Comparison of ENCODE assay signal across 13 cellular contexts in the genomic region with DNA sequence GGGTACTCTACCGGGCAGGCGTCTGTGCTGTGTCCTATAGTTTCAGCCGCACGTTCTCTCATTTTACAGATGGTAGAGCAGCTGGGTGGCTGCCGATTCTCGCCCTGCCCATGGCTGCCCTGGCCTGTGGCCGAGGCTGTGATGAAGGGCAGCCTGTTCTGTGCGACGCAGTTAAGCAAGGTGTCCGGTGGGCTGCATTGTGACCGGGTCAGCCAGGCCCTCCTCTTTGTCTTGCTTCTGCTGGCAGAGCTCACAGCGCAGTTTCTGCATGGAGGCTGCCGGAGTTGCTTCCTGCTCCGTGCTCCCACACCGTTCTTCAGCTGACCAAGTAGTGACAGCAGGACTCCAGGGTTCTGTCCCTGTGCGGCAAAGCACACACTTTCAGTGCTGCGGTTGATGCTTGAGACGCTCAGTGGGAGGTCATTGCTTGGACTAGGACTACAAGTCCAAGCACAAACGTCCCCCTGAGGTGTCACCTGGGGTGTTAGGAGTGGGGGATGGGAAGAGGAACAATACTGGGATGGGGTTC. TPM values are rescaled to one million over a fixed set of nuclear protein-coding genes. Genes with fewer than 3 reads are reported as not detected.
DNase-seq lines count a peak whose midpoint lies in the region; ATAC-seq and TF ChIP-seq lines count a peak whose summit lies in the region.
"Had no signal": no experiment of that assay in that cellular context is flagged by ENCODE, and none has a peak within 500 bp of the region (broad histone marks: within the 10 kb centered on the region; RNA-seq: fewer than 3 reads in every experiment).

No MANE protein-coding gene starts in this region.

- no peak overlapping the region for H4K8ac ChIP-seq in mesendoderm (ENCODE audit: low read depth, low read length)

- no peaks in the 10 kb centered on the region for H3K79me1 ChIP-seq in mesendoderm (ENCODE audit: low read length)

- peak overlapping the region; percentile 45 for H3K56ac ChIP-seq in mesendoderm (ENCODE audit: low read length)

- H4K5ac ChIP-seq in mesendoderm (ENCODE audit: low read length), result no peak overlapping the region

- ATAC-seq in thoracic aorta (ENCODE audit: insufficient number of reproducible peaks, low FRiP score, low read depth) (no peak), GM18909 (IDR thresholded peaks at IDR 0.05; ENCODE audit: poor library complexity, unreplicated experiment) (no peak)

- no peak overlapping the region for H3K27ac ChIP-seq in mesendoderm (ENCODE audit: low read depth, low read length)
- H3K27ac ChIP-seq in thoracic aorta, result no peak overlapping the region

- no peaks in the 10 kb centered on the region for H3K9me3 ChIP-seq in thoracic aorta

- WGBS in mesendoderm (ENCODE audit: extremely low coverage, insufficient coverage, low lambda C conversion rate), result no CpG with 5 or more reads among the region's 19 CpGs

- no peaks in the 10 kb centered on the region for H3K79me2 ChIP-seq in mesendoderm (ENCODE audit: control insufficient read depth, insufficient read depth, low read length)

- no peak overlapping the region for H2AK5ac ChIP-seq in mesendoderm (ENCODE audit: low read length)

- H3K4me1 ChIP-seq in mesendoderm (ENCODE audit: control insufficient read depth, low read depth, low read length) (peaks cover 3% of the 10 kb centered on the region), thoracic aorta (ENCODE audit: control insufficient read depth in 1 of 2, low read depth in 2 of 2) (peaks cover 7 to 18% of the 10 kb centered on the region in 2 donors)

- H3K36me3 ChIP-seq in mesendoderm (ENCODE audit: control insufficient read depth, insufficient read depth, low read length), result no peaks in the 10 kb centered on the region
- no peaks in the 10 kb centered on the region for H3K36me3 ChIP-seq in thoracic aorta

- H2BK120ac ChIP-seq in mesendoderm (ENCODE audit: low read depth, low read length), result no peak overlapping the region

- TF ChIP-seq CTCF in choroid plexus epithelial cell (conservative IDR thresholded peaks at IDR 0.05; ENCODE audit: low read depth, low read length), result no peak
- TF ChIP-seq CTCF in thoracic aorta (IDR thresholded peaks at IDR 0.05), result no peak

- no peak overlapping the region for H2BK5ac ChIP-seq in mesendoderm (ENCODE audit: low read length)

- H3K4me3 ChIP-seq in choroid plexus epithelial cell (ENCODE audit: low read depth, low read length) (peak overlapping the region; percentile 61), mesendoderm (ENCODE audit: low read length) (no peak overlapping the region), thoracic aorta (peak overlapping the region; percentile 81)
- H3K4me3 ChIP-seq: GM12878 had no signal

- H3K27me3 ChIP-seq in mesendoderm (ENCODE audit: insufficient read depth, low read length, poor library complexity) (no peaks in the 10 kb centered on the region), thoracic aorta (replicated peaks; ENCODE audit: insufficient read depth) (no peaks in the 10 kb centered on the region)

- no peak overlapping the region for H3K23ac ChIP-seq in mesendoderm (ENCODE audit: low read length)

- H3K9ac ChIP-seq in mesendoderm (ENCODE audit: low read length), result no peak overlapping the region

- H3K18ac ChIP-seq in mesendoderm (ENCODE audit: low read length), result no peak overlapping the region

- TF ChIP-seq POLR2A in erythroblast (IDR thresholded peaks at IDR 0.05; ENCODE audit: low read length), result no peak

- peak overlapping the region; percentile 75 for H3K4ac ChIP-seq in mesendoderm (ENCODE audit: low read depth, low read length)

- H3K4me2 ChIP-seq in mesendoderm (ENCODE audit: low read length), result no peak overlapping the region

- H2BK15ac ChIP-seq in mesendoderm (replicated peaks; ENCODE audit: low read depth), result no peak overlapping the region

- peak; percentile 15 for DNase-seq in DMS153 treated with DMSO at 0.1 percent for 48 hours (lab: John Stamatoyannopoulos, UW; ENCODE audit: unreplicated experiment)
- no peak for DNase-seq in DMS153 (lab: John Stamatoyannopoulos, UW)
- DNase-seq in choroid plexus epithelial cell (ENCODE audit: low read depth), result no peak
- DNase-seq in mesendoderm, result no peak
- no peak for DNase-seq in thoracic aorta (ENCODE audit: low spot score)
- no peak for DNase-seq in erythroblast (lab: John Stamatoyannopoulos, UW)
- no peak for DNase-seq in NCI-H1105 treated with DMSO at 0.1 percent for 48 hours (lab: John Stamatoyannopoulos, UW)
- DNase-seq: activated CD4-positive, alpha-beta T cell treated with anti-CD3 and anti-CD28 coated beads, Interleukin-2, amount 10 ng/mL, durations not matched to agents 24 days and 14 days; activated effector memory CD4-positive, alpha-beta T cell treated with Interleukin-2 at 50 U/mL for 16 hours; left cardiac atrium; stimulated activated naive CD4-positive, alpha-beta T cell had no signal

RNA-seq across cellular contexts. Expression of a gene that starts 58.0 kb away (rescaled TPM):
- 2.0 TPM for polyA plus RNA-seq in mesendoderm (2013, experiment 1 of 2)
- 2.2 TPM for polyA plus RNA-seq in mesendoderm (2013, experiment 2 of 2)
- total RNA-seq in thoracic aorta, result 10 to 100 TPM in 1 of 2 donors, 1 to 10 TPM in 1; 5.8 to 19.3 TPM
